Comparison of ENCODE assay signal across 20 cellular contexts in genomic region chr1:67953301-67953700, GRCh38.
"Had no signal": no experiment of that assay in that cellular context is flagged by ENCODE, and none has a peak within 500 bp of the region (broad histone marks: within the 10 kb centered on the region; RNA-seq: fewer than 3 reads in every experiment).

No MANE protein-coding gene starts in this region.

- H3K27ac ChIP-seq: coronary artery, neutrophil, pancreas, stomach, tibial artery had no signal

- H3K9me3 ChIP-seq: mucosa of descending colon, neutrophil, pancreas, stomach, tibial artery had no signal

- H3K27me3 ChIP-seq: neutrophil, pancreas, stomach, tibial artery had no signal

- H3K4me3 ChIP-seq: coronary artery, mucosa of descending colon, pancreas, smooth muscle cell, stomach, tibial artery had no signal

- H3K36me3 ChIP-seq: neutrophil, pancreas, stomach, tibial artery had no signal

- H3K4me1 ChIP-seq: pancreas, tibial artery had no signal

- ATAC-seq: effector memory CD8-positive, alpha-beta T cell; left lobe of liver; mucosa of descending colon; natural killer cell treated with Interleukin-12 subunit alpha and Interleukin-12 subunit beta and Interleukin-15 and Interleukin-18, amount 100 ng/mL, for 72 hours; pancreas; sciatic nerve; stimulated activated effector memory CD8-positive, alpha-beta T cell treated with anti-CD3 and anti-CD28 coated beads, Interleukin-12 subunit alpha, Interleukin-12 subunit beta, amount 100 ng/mL, for 72 hours had no signal

- DNase-seq: effector memory CD8-positive, alpha-beta T cell; foreskin melanocyte; kidney; mesenchymal stem cell; mucosa of descending colon; naive B cell; pancreas; stimulated activated CD4-positive, alpha-beta T cell treated with anti-CD3 and anti-CD28 coated beads, Interleukin-12 subunit alpha, Interleukin-12 subunit beta, amount 100 ng/mL, for 4 hours; stimulated activated CD4-positive, alpha-beta T cell treated with anti-CD3 and anti-CD28 coated beads, Interleukin-1b, Interleukin-23, amount 100 ng/mL, for 48 hours; stimulated activated CD4-positive, alpha-beta T cell treated with anti-CD3 and anti-CD28 coated beads, Interleukin-4, amount 100 ng/mL, for 1 hour; stimulated activated naive CD4-positive, alpha-beta T cell treated with Interleukin-2 at 50 U/mL for 16 hours; stomach; tibial artery had no signal
